16 cellular contexts compared by ENCODE assay signal in the genomic region with DNA sequence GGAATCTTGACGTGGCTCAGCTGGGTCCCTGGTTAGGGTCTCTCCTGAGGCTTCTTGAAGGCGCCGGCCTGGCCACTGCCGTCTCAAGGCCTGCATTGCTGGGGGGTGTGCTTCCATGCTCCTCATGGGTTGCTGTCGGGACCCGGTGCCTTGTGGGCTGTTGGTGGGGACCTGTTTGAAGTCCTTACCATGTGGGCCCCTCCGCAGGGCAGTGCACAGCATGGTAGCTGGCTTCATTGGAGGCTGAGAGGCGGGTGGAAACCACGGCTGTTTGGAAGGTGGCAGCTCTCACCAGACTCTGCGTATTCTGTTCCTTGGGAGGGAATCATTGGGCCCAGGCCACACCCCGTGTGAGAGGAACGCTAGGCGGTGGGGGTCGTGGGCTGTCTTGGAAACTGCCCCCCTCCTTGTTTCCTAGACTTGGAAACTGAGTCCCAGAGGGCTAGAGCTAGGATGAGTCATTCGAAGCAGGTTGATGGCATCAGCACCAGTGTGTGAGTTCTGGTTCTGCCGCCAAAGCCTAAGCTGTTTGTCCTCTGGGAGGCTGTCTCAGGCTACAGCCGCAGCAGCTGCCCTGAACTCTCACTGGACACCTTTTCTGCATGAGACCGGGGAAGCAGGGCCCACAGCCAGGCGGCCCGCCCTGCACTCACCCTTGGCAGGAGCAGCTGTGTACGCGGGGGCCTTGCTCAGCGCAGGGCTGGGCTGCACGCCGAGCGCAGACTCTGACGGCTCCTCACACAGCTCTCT. TPM values are rescaled to one million over a fixed set of nuclear protein-coding genes. Genes with fewer than 3 reads are reported as not detected.
DNase-seq lines count a peak whose midpoint lies in the region; ATAC-seq, FAIRE-seq and TF ChIP-seq lines count a peak whose summit lies in the region.
"Had no signal": no experiment of that assay in that cellular context is flagged by ENCODE, and none has a peak within 500 bp of the region (broad histone marks: within the 10 kb centered on the region; RNA-seq: fewer than 3 reads in every experiment).

No MANE protein-coding gene starts in this region.

- H3K79me2 ChIP-seq in mesendoderm (ENCODE audit: control insufficient read depth, insufficient read depth, low read length), result peaks cover 5% of the 10 kb centered on the region
- H3K79me2 ChIP-seq: hepatocyte had no signal

- H3K9me3 Mint-ChIP-seq in activated T-helper 17 cell treated with anti-CD3 and anti-CD28 coated beads, Interleukin-2, amount 50 U/mL, for 72 hours, result no peaks in the 10 kb centered on the region
- H3K9me3 Mint-ChIP-seq: stimulated activated effector memory CD8-positive, alpha-beta T cell treated with anti-CD3 and anti-CD28 coated beads, Interleukin-12 subunit alpha, Interleukin-12 subunit beta, amount 100 ng/mL, for 72 hours had no signal

- no peaks in the 10 kb centered on the region for H3K27me3 Mint-ChIP-seq in activated T-helper 17 cell treated with anti-CD3 and anti-CD28 coated beads, Interleukin-2, amount 50 U/mL, for 72 hours
- H3K27me3 Mint-ChIP-seq: IgD-negative memory B cell had no signal

- H2BK120ac ChIP-seq in mesendoderm (ENCODE audit: low read depth, low read length), result no peak overlapping the region

- no peak overlapping the region for H3K4me3 Mint-ChIP-seq in activated T-helper 17 cell treated with anti-CD3 and anti-CD28 coated beads, Interleukin-2, amount 50 U/mL, for 72 hours
- H3K4me3 Mint-ChIP-seq: IgD-negative memory B cell; stimulated activated effector memory CD8-positive, alpha-beta T cell treated with anti-CD3 and anti-CD28 coated beads, Interleukin-12 subunit alpha, Interleukin-12 subunit beta, amount 100 ng/mL, for 72 hours had no signal

- DNase-seq in colonic mucosa (peak; percentile 37), kidney (peak; percentile 76), sigmoid colon (peak; percentile 95), mesendoderm (no peak), erythroblast (lab: John Stamatoyannopoulos, UW) (no peak)
- DNase-seq: GDM1, NCI-H2171 treated with DMSO at 0.1 percent for 48 hours had no signal

- H3K18ac ChIP-seq in mesendoderm (ENCODE audit: low read length), result no peak overlapping the region

- TF ChIP-seq EP300 in sigmoid colon (IDR thresholded peaks at IDR 0.05), result peak in 2 of 4 donors; percentile 12 to 60

- H4K8ac ChIP-seq in mesendoderm (ENCODE audit: low read depth, low read length), result no peak overlapping the region

- intact Hi-C loops in colonic mucosa (cut with DNase I) (no loop called here), kidney (cut with DNase I) (loop anchor here (10.0 kb wide), 1 partner anchor 110 kb away; no protein-coding TSS in a partner anchor), sigmoid colon (cut with DNase I) (no loop called here)

- H3K9me3 ChIP-seq in HUES6 (ENCODE audit: control insufficient read depth, insufficient read depth, low read depth, low read length) (peaks cover 16% of the 10 kb centered on the region), colonic mucosa (no peaks in the 10 kb centered on the region), kidney (ENCODE audit: control insufficient read depth in 1 of 2, low read length in 2 of 2) (no peaks in the 10 kb centered on the region), sigmoid colon (no peaks in the 10 kb centered on the region)

- H2BK15ac ChIP-seq in mesendoderm (replicated peaks; ENCODE audit: low read depth), result no peak overlapping the region

- no peak for ATAC-seq in GM18519 (IDR thresholded peaks at IDR 0.05; ENCODE audit: low FRiP score, unreplicated experiment)
- no peak for ATAC-seq in activated T-helper 17 cell treated with anti-CD3 and anti-CD28 coated beads, Interleukin-2, amount 50 U/mL, for 72 hours (replicated peaks)
- ATAC-seq: stimulated activated effector memory CD8-positive, alpha-beta T cell treated with anti-CD3 and anti-CD28 coated beads, Interleukin-12 subunit alpha, Interleukin-12 subunit beta, amount 100 ng/mL, for 72 hours had no signal

- H3K4me3 ChIP-seq in HUES6 (ENCODE audit: low read depth, low read length), result no peak overlapping the region
- no peak overlapping the region for H3K4me3 ChIP-seq in colonic mucosa
- H3K4me3 ChIP-seq in kidney (ENCODE audit: low read length in 2 of 2), result no peak overlapping the region
- no peak overlapping the region for H3K4me3 ChIP-seq in sigmoid colon
- no peak overlapping the region for H3K4me3 ChIP-seq in mesendoderm (ENCODE audit: low read length)
- H3K4me3 ChIP-seq: hepatocyte had no signal

- H3K36me3 ChIP-seq in HUES6 (ENCODE audit: control insufficient read depth, insufficient read depth, low read length) (peaks cover 63% of the 10 kb centered on the region), colonic mucosa (no peaks in the 10 kb centered on the region), kidney (ENCODE audit: control insufficient read depth in 1 of 2, insufficient read depth in 2 of 2, low read length in 2 of 2) (peaks cover 3 to 8% of the 10 kb centered on the region in 2 donors), sigmoid colon (peaks cover 0 to 29% (median 6%) of the 10 kb centered on the region in 4 donors), mesendoderm (ENCODE audit: control insufficient read depth, insufficient read depth, low read length) (peaks cover 2% of the 10 kb centered on the region)

- no peaks in the 10 kb centered on the region for H3K27me3 ChIP-seq in HUES6 (ENCODE audit: control insufficient read depth, insufficient read depth, low read length)
- H3K27me3 ChIP-seq in colonic mucosa, result no peaks in the 10 kb centered on the region
- no peaks in the 10 kb centered on the region for H3K27me3 ChIP-seq in sigmoid colon
- no peaks in the 10 kb centered on the region for H3K27me3 ChIP-seq in mesendoderm (ENCODE audit: insufficient read depth, low read length, poor library complexity)
- H3K27me3 ChIP-seq: hepatocyte had no signal

- H3K27ac ChIP-seq in HUES6 (ENCODE audit: low read depth, low read length) (0 out of 2 replicates have a peak overlapping the region, but pooled peaks have one; percentile 14), colonic mucosa (no peak overlapping the region), kidney (ENCODE audit: low read depth in 2 of 2, low read length in 2 of 2) (no peak overlapping the region), sigmoid colon (peak overlapping the region; percentile 77 to 80 (median 80)), mesendoderm (ENCODE audit: low read depth, low read length) (no peak overlapping the region)
- H3K27ac ChIP-seq: hepatocyte had no signal

- H2AK5ac ChIP-seq in mesendoderm (ENCODE audit: low read length), result no peak overlapping the region

- no peak for FAIRE-seq in kidney (lab: Jason Lieb, UNC)
- FAIRE-seq: TTC549 had no signal

- H3K9ac ChIP-seq in HUES6 (ENCODE audit: low read length), result no peak overlapping the region
- H3K9ac ChIP-seq in colonic mucosa (ENCODE audit: low read depth in 2 of 2, low read length in 2 of 2), result no peak overlapping the region
- H3K9ac ChIP-seq in kidney (ENCODE audit: low read length in 2 of 2), result no peak overlapping the region
- no peak overlapping the region for H3K9ac ChIP-seq in mesendoderm (ENCODE audit: low read length)

- H3K36me3 Mint-ChIP-seq in activated T-helper 17 cell treated with anti-CD3 and anti-CD28 coated beads, Interleukin-2, amount 50 U/mL, for 72 hours (ENCODE audit: low read depth), result peaks cover 33% of the 10 kb centered on the region

- H3K56ac ChIP-seq in mesendoderm (ENCODE audit: low read length), result no peak overlapping the region

- WGBS in sigmoid colon, 2 donors, result 85 to 88% methylated on average over 27 of the region's 27 CpGs
- WGBS in mesendoderm (ENCODE audit: extremely low coverage, insufficient coverage, low lambda C conversion rate), result no CpG with 5 or more reads among the region's 27 CpGs

- peaks cover 10% of the 10 kb centered on the region for H3K79me1 ChIP-seq in mesendoderm (ENCODE audit: low read length)

- no peak overlapping the region for H4K5ac ChIP-seq in mesendoderm (ENCODE audit: low read length)

- TF ChIP-seq CTCF in colonic mucosa (IDR thresholded peaks at IDR 0.05), result no peak
- TF ChIP-seq CTCF in kidney (IDR thresholded peaks at IDR 0.05; ENCODE audit: borderline replicate concordance, extremely low read depth, insufficient read depth), result no peak
- no peak for TF ChIP-seq CTCF in sigmoid colon (IDR thresholded peaks at IDR 0.05)

- no peak overlapping the region for H2BK5ac ChIP-seq in mesendoderm (ENCODE audit: low read length)

- H3K27ac Mint-ChIP-seq in activated T-helper 17 cell treated with anti-CD3 and anti-CD28 coated beads, Interleukin-2, amount 50 U/mL, for 72 hours, result no peak overlapping the region
- H3K27ac Mint-ChIP-seq: IgD-negative memory B cell had no signal

- H3K4me1 Mint-ChIP-seq in activated T-helper 17 cell treated with anti-CD3 and anti-CD28 coated beads, Interleukin-2, amount 50 U/mL, for 72 hours, result peaks cover 6% of the 10 kb centered on the region

- no peak overlapping the region for H3K4ac ChIP-seq in mesendoderm (ENCODE audit: low read depth, low read length)

- no peak overlapping the region for H3K23ac ChIP-seq in mesendoderm (ENCODE audit: low read length)

- H3K4me2 ChIP-seq in mesendoderm (ENCODE audit: low read length), result no peak overlapping the region
- H3K4me2 ChIP-seq: hepatocyte had no signal

- H3K4me1 ChIP-seq in HUES6 (ENCODE audit: control insufficient read depth, insufficient read depth, low read length) (no peaks in the 10 kb centered on the region), colonic mucosa (no peaks in the 10 kb centered on the region), kidney (ENCODE audit: control insufficient read depth in 1 of 2, insufficient read depth in 1 of 2, low read depth in 1 of 2, low read length in 2 of 2) (no peaks in the 10 kb centered on the region), sigmoid colon (peaks cover 0 to 19% (median 15%) of the 10 kb centered on the region in 4 donors), mesendoderm (ENCODE audit: control insufficient read depth, low read depth, low read length) (no peaks in the 10 kb centered on the region)

- TF ChIP-seq POLR2A in sigmoid colon (IDR thresholded peaks at IDR 0.05) (no peak), erythroblast (IDR thresholded peaks at IDR 0.05; ENCODE audit: low read length) (no peak)

RNA-seq across cellular contexts. Expression of gene ZNF750, which starts 35.2 kb away (rescaled TPM):
- total RNA-seq in colonic mucosa, result not detected
- total RNA-seq in kidney, result 0.25 TPM
- 0.30 TPM for polyA plus RNA-seq in kidney (ENCODE audit: insufficient read depth, low read depth, low replicate concordance)
- not detected for total RNA-seq in sigmoid colon
- polyA plus RNA-seq in sigmoid colon, result under 1 TPM in 1 of 3 donors, not detected in 2; 0.01 TPM
- total RNA-seq in activated T-helper 17 cell treated with anti-CD3 and anti-CD28 coated beads, Interleukin-2, amount 50 U/mL, for 72 hours, result not detected
- not detected for polyA plus RNA-seq in mesendoderm (2013, experiment 1 of 2)
- 0.01 TPM for polyA plus RNA-seq in mesendoderm (2013, experiment 2 of 2)
- total RNA-seq: RPMI7951 had no signal
- polyA plus RNA-seq: BJ, IgD-negative memory B cell had no signal

RNA-seq across cellular contexts. Expression of gene TBCD, which starts 52.8 kb away (rescaled TPM):
- total RNA-seq in colonic mucosa (100 to 1,000 TPM in 1 of 2 donors, 10 to 100 TPM in 1; 49.2 to 101 TPM), kidney (72.8 TPM), sigmoid colon (10 to 100 TPM; 25.3 to 69.0 (median 34.4) TPM)
- polyA plus RNA-seq in kidney (ENCODE audit: insufficient read depth, low read depth, low replicate concordance) (78.7 TPM), sigmoid colon (10 to 100 TPM; 11.1 to 77.4 (median 19.2) TPM)
- 100 to 1,000 TPM; 111 to 139 TPM for total RNA-seq in activated T-helper 17 cell treated with anti-CD3 and anti-CD28 coated beads, Interleukin-2, amount 50 U/mL, for 72 hours
- polyA plus RNA-seq in mesendoderm (2013, experiment 1 of 2), result 43.3 TPM
- polyA plus RNA-seq in mesendoderm (2013, experiment 2 of 2), result 41.0 TPM

Comparison
In these comparisons a context has a peak if more than half of its experiments do, and no peak if none do; other contexts are left out.
1. H3K27ac ChIP-seq: peak in HUES6 (single experiment) and sigmoid colon (4 of 4); none in colonic mucosa (single experiment), kidney (0 of 2) and mesendoderm (single experiment).
2. DNase-seq: peak in colonic mucosa (single experiment), kidney (single experiment) and sigmoid colon (single experiment); none in mesendoderm (single experiment) and erythroblast (0 of 2).